Comparison of ENCODE assay signal across 13 cellular contexts in the genomic region with DNA sequence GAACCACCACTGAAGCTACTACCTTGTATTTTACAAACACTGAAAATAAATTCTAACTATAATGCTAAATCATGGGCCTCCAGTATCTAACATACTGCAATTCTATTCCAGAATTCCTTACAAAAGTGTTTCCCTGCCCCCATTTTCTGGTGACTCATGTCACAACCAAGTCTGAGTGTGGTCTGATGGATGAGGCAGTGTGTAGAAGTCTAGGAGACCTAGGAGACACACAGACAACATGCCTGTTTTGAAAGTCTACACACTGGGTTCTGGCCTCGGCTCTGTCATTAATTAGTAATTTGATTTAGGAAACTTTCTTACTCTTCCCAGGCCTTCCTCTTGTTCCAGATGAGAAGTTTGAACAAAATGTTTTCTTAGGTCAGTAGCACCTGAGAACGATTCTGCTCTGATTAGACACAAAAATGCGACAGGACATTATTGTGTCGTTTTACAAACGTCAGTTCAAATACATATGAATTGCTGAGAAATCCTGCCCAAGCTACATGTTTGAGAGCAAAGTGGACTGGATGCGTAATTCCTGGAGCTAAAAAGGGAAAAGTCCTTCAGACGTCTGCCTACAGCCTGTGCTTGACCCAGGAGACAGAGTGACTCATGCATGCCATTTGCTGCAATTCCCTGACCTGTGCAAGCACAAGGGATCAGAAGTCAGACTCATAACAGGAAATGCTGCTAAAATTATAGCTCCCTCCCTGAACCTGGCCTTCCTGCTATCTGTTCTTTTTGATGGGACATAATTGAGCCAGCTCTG.
DNase-seq lines count a peak whose midpoint lies in the region; TF ChIP-seq lines count a peak whose summit lies in the region.
"Had no signal": no experiment of that assay in that cellular context is flagged by ENCODE, and none has a peak within 500 bp of the region (broad histone marks: within the 10 kb centered on the region; RNA-seq: fewer than 3 reads in every experiment).

No MANE protein-coding gene starts in this region.

- H3K4me1 ChIP-seq in SJSA1 (replicated peaks) (peaks cover 36% of the 10 kb centered on the region), left ventricle myocardium inferior (peaks cover 14% of the 10 kb centered on the region), parathyroid adenoma (no peaks in the 10 kb centered on the region), Karpas-422 (ENCODE audit: low read length) (peaks cover 18% of the 10 kb centered on the region)
- H3K4me1 ChIP-seq: BLaER1, foreskin keratinocyte had no signal

- DNase-seq in EH (ENCODE audit: low read depth) = peak; percentile 84
- peak; percentile 72 to 75 for DNase-seq in SJSA1 (ENCODE audit: low read depth in 1 of 2, low spot score in 2 of 2)
- DNase-seq in left ventricle myocardium inferior = peak; percentile 17
- DNase-seq in KG1 (lab: John Stamatoyannopoulos, UW) = no peak
- no peak for DNase-seq in Karpas-422
- no peak for DNase-seq in stimulated activated CD4-positive, alpha-beta T cell treated with anti-CD3 and anti-CD28 coated beads, Interleukin-2, amount 100 ng/mL, for 48 hours
- DNase-seq in central memory CD4-positive, alpha-beta T cell = no peak
- DNase-seq: activated CD4-positive, alpha-beta memory T cell treated with anti-CD3 and anti-CD28 coated beads, Interleukin-2, amount 10 ng/mL, durations not matched to agents 7 days and 5 days; activated naive CD8-positive, alpha-beta T cell treated with anti-CD3 and anti-CD28 coated beads for 36 hours; foreskin keratinocyte; NCI-H2107 had no signal

- H2AFZ ChIP-seq in parathyroid adenoma = no peak overlapping the region
- H2AFZ ChIP-seq in Karpas-422 (ENCODE audit: low read length) = no peak overlapping the region

- no peak overlapping the region for H3K4me3 ChIP-seq in SJSA1
- H3K4me3 ChIP-seq in left ventricle myocardium inferior = no peak overlapping the region
- H3K4me3 ChIP-seq in parathyroid adenoma (ENCODE audit: low read depth, low read length) = no peak overlapping the region
- H3K4me3 ChIP-seq in Karpas-422 (ENCODE audit: low read length) = no peak overlapping the region
- H3K4me3 ChIP-seq: BLaER1 had no signal

- H3K4me2 ChIP-seq in parathyroid adenoma (ENCODE audit: low read length) (no peak overlapping the region), Karpas-422 (ENCODE audit: low read depth, low read length, poor library complexity, severe bottlenecking) (no peak overlapping the region)
- H3K4me2 ChIP-seq: BLaER1 had no signal

- H3K9ac ChIP-seq in parathyroid adenoma (no peak overlapping the region), Karpas-422 (ENCODE audit: low read length) (no peak overlapping the region)
- H3K9ac ChIP-seq: BLaER1 had no signal

- H3K36me3 ChIP-seq in SJSA1 = no peaks in the 10 kb centered on the region
- no peaks in the 10 kb centered on the region for H3K36me3 ChIP-seq in left ventricle myocardium inferior
- no peaks in the 10 kb centered on the region for H3K36me3 ChIP-seq in parathyroid adenoma (ENCODE audit: control insufficient read depth, insufficient read depth, low read length)
- no peaks in the 10 kb centered on the region for H3K36me3 ChIP-seq in Karpas-422 (ENCODE audit: insufficient read depth, low read length)
- H3K36me3 ChIP-seq: BLaER1 had no signal

- H3K9me2 ChIP-seq in Karpas-422 (replicated peaks; ENCODE audit: insufficient read depth, low read length) = no peaks in the 10 kb centered on the region

- H3K27me3 ChIP-seq in SJSA1 (replicated peaks) = no peaks in the 10 kb centered on the region
- no peaks in the 10 kb centered on the region for H3K27me3 ChIP-seq in left ventricle myocardium inferior (ENCODE audit: low read depth)
- no peaks in the 10 kb centered on the region for H3K27me3 ChIP-seq in parathyroid adenoma (ENCODE audit: control insufficient read depth, insufficient read depth, low read length)
- H3K27me3 ChIP-seq in Karpas-422 (ENCODE audit: low read length) = no peaks in the 10 kb centered on the region
- H3K27me3 ChIP-seq: BLaER1, foreskin keratinocyte had no signal

- H3K9me3 ChIP-seq in SJSA1 (replicated peaks) (no peaks in the 10 kb centered on the region), left ventricle myocardium inferior (replicated peaks) (no peaks in the 10 kb centered on the region), parathyroid adenoma (ENCODE audit: control insufficient read depth, low read length) (no peaks in the 10 kb centered on the region), Karpas-422 (ENCODE audit: low read length) (no peaks in the 10 kb centered on the region)
- H3K9me3 ChIP-seq: BLaER1 had no signal

- TF ChIP-seq CTCF in left ventricle myocardium inferior (IDR thresholded peaks at IDR 0.05; ENCODE audit: borderline replicate concordance) = no peak
- no peak for TF ChIP-seq CTCF in parathyroid adenoma (IDR thresholded peaks at IDR 0.05)

- H4K20me1 ChIP-seq in Karpas-422 (ENCODE audit: insufficient read depth, low read depth, low read length) = no peaks in the 10 kb centered on the region
- H4K20me1 ChIP-seq: BLaER1 had no signal

- H3K27ac ChIP-seq in SJSA1 = peak overlapping the region; percentile 94
- H3K27ac ChIP-seq in left ventricle myocardium inferior (replicated peaks) = peak overlapping the region; percentile 63
- H3K27ac ChIP-seq in parathyroid adenoma = peak overlapping the region; percentile 42
- H3K27ac ChIP-seq in Karpas-422 (ENCODE audit: low read length) = no peak overlapping the region
- H3K27ac ChIP-seq: BLaER1, foreskin keratinocyte had no signal

- no peaks in the 10 kb centered on the region for H3K79me2 ChIP-seq in parathyroid adenoma
- no peaks in the 10 kb centered on the region for H3K79me2 ChIP-seq in Karpas-422 (ENCODE audit: low read length)

- intact Hi-C loops in left ventricle myocardium inferior (cut with micrococcal nuclease) = no loop called here

Comparison
In these comparisons a context has a peak if more than half of its experiments do, and no peak if none do; other contexts are left out.
1. DNase-seq: peak in EH (single experiment), SJSA1 (2 of 2) and left ventricle myocardium inferior (single experiment); none in KG1 (single experiment), Karpas-422 (single experiment), stimulated activated CD4-positive, alpha-beta T cell treated with anti-CD3 and anti-CD28 coated beads, Interleukin-2, amount 100 ng/mL, for 48 hours (0 of 2) and central memory CD4-positive, alpha-beta T cell (single experiment).